In the genomic region with DNA sequence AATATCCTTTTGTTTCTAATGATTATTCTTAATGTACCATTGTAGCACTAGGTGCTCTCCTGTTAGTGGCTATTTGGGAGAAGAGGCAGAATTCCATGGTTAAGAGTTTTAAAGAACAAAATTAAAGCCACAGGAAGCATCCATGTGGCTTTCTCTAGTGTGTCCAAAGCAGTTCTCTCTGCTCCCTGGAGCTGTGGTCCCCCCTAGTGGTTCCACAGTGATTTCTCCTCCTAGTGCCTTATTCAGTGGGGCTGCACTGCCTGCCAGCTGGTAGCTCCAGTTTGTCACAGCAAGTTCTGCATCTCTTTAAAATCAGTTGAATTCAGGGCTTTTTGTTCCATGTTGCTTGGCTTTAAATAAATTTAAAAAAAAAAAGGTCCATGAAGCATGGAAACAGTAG, we compare ENCODE assay signal across 9 cellular contexts. TPM values are rescaled to one million over a fixed set of nuclear protein-coding genes. Genes with fewer than 3 reads are reported as not detected.
A peak's percentile ranks its signal among the peaks of the same experiment; 100 is the strongest.
DNase-seq lines count a peak whose midpoint lies in the region; ATAC-seq and TF ChIP-seq lines count a peak whose summit lies in the region.
"Had no signal": no experiment of that assay in that cellular context is flagged by ENCODE, and none has a peak within 500 bp of the region (broad histone marks: within the 10 kb centered on the region; RNA-seq: fewer than 3 reads in every experiment).

No MANE protein-coding gene starts in this region.

- no peak overlapping the region for H3K27ac Mint-ChIP-seq in T-helper 17 cell
- H3K27ac Mint-ChIP-seq: T-helper 1 cell treated with Interleukin-12 subunit alpha and Interleukin-12 subunit beta and Interleukin-4 antibody, amounts not matched to agents 30 μg/mL and 1 μg/mL, for 36 hours had no signal

- H3K4me1 ChIP-seq in adipocyte (ENCODE audit: control insufficient read depth, insufficient read depth, low read length): no peaks in the 10 kb centered on the region
- no peaks in the 10 kb centered on the region for H3K4me1 ChIP-seq in cardiac muscle cell (ENCODE audit: low read depth)

- no peaks in the 10 kb centered on the region for H3K9me3 ChIP-seq in adipocyte (ENCODE audit: control insufficient read depth, low read length)
- no peaks in the 10 kb centered on the region for H3K9me3 ChIP-seq in cardiac muscle cell (ENCODE audit: low read depth)
- no peaks in the 10 kb centered on the region for H3K9me3 ChIP-seq in T-helper 17 cell (ENCODE audit: control insufficient read depth, low read length, poor library complexity, severe bottlenecking)

- no peaks in the 10 kb centered on the region for H3K36me3 Mint-ChIP-seq in T-helper 17 cell (ENCODE audit: low read depth)

- ATAC-seq in T-helper 17 cell (no peak), HG02678 (IDR thresholded peaks at IDR 0.05; ENCODE audit: unreplicated experiment) (no peak)

- H3K4me1 Mint-ChIP-seq in T-helper 17 cell: no peaks in the 10 kb centered on the region

- peak overlapping the region; percentile 27 for H3K9ac ChIP-seq in adipocyte (ENCODE audit: low read length)

- peak; percentile 85 for TF ChIP-seq CTCF in cardiac muscle cell (IDR thresholded peaks at IDR 0.05; ENCODE audit: low read depth, low read length)
- peak; percentile 82 for TF ChIP-seq CTCF in retinal pigment epithelial cell (conservative IDR thresholded peaks at IDR 0.05; ENCODE audit: low read depth, low read length)

- H3K27ac ChIP-seq in cardiac muscle cell: no peak overlapping the region

- no peak overlapping the region for H3K4me3 Mint-ChIP-seq in T-helper 17 cell
- H3K4me3 Mint-ChIP-seq: T-helper 1 cell treated with Interleukin-12 subunit alpha and Interleukin-12 subunit beta and Interleukin-4 antibody, amounts not matched to agents 30 μg/mL and 1 μg/mL, for 36 hours had no signal

- H3K36me3 ChIP-seq in adipocyte (ENCODE audit: control insufficient read depth, insufficient read depth, low read length, severe bottlenecking): no peaks in the 10 kb centered on the region
- H3K36me3 ChIP-seq in cardiac muscle cell: no peaks in the 10 kb centered on the region

- H3K27me3 ChIP-seq in adipocyte (replicated peaks; ENCODE audit: control insufficient read depth, insufficient read depth, low read length): no peaks in the 10 kb centered on the region
- peaks cover 7% of the 10 kb centered on the region for H3K27me3 ChIP-seq in cardiac muscle cell

- DNase-seq in GM04504 (ENCODE audit: low read depth): peak; percentile 42
- DNase-seq in Jurkat, Clone E6-1 (ENCODE audit: low read depth, low spot score): peak; percentile 28
- peak; percentile 86 for DNase-seq in adipocyte (ENCODE audit: low read depth)
- peak; percentile 68 to 89 for DNase-seq in cardiac muscle cell (ENCODE audit: low read depth in 1 of 2, low spot score in 1 of 2)
- peak; percentile 6 for DNase-seq in retinal pigment epithelial cell (ENCODE audit: low read depth)
- DNase-seq in T-helper 17 cell: no peak
- DNase-seq in stimulated activated CD4-positive, alpha-beta T cell treated with anti-CD3 and anti-CD28 coated beads, Interleukin-2, amount 100 ng/mL, for 48 hours: no peak

- H3K27me3 Mint-ChIP-seq in T-helper 17 cell: peaks cover 63% of the 10 kb centered on the region

- H3K4me3 ChIP-seq in Jurkat, Clone E6-1 (ENCODE audit: low read length): no peak overlapping the region
- H3K4me3 ChIP-seq in adipocyte (ENCODE audit: low read length) (no peak overlapping the region), cardiac muscle cell (no peak overlapping the region), retinal pigment epithelial cell (ENCODE audit: low read length) (no peak overlapping the region)

RNA-seq across cellular contexts. Expression of a gene that starts 39.6 kb away (rescaled TPM):
- polyA plus RNA-seq in Jurkat, Clone E6-1 (2012; ENCODE audit: insufficient read depth, insufficient read length): 37.6 TPM
- total RNA-seq in cardiac muscle cell (6.0 and 10.2 TPM in 2 replicates), T-helper 17 cell (10 to 100 TPM; 19.6 to 22.6 TPM)
- 2.4 and 3.4 TPM in 2 replicates for polyA plus RNA-seq in cardiac muscle cell

Comparison
In these comparisons a context has a peak if more than half of its experiments do, and no peak if none do; other contexts are left out.
1. DNase-seq: peak in GM04504 (single experiment), Jurkat, Clone E6-1 (single experiment), adipocyte (single experiment), cardiac muscle cell (2 of 2) and retinal pigment epithelial cell (single experiment); none in T-helper 17 cell (0 of 3) and stimulated activated CD4-positive, alpha-beta T cell treated with anti-CD3 and anti-CD28 coated beads, Interleukin-2, amount 100 ng/mL, for 48 hours (0 of 2).